In the genomic region with DNA sequence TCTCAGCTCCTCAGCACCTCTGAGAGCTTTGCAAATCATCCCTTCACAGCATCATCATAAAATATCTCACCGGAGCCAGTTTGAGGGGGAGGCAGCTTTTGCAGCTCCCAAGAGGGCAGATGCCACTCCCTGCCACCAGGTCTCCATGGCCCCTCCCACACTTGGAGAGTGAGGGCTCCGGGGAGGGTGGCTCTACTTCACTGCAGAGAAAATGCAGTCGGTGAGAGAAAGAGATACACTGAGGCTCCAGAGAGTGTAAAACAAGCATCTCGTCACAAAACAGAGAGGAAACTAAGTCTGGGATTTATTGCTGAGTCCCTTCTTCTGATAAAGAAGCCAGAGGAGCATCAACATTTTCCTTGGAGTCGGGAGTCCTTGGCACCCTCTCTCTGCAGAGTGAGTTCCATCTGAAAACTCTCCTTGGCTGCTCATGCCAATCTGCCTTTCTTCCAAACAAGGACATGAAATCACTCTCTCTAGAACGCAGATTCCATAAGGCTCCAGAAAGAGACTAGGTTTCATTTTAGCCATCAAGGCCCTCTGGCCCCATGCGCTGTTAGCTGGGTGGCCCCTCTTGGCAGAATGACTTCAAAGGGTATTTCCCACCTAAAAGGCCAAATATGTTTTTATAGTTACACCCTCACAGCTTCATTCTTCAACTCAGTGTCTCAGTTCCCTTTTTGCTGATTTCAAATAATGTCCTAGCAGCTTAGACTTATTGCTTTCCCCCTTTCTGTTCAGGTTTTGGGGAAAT, we compare ENCODE assay signal across 13 cellular contexts.
DNase-seq lines count a peak whose midpoint lies in the region; ATAC-seq and TF ChIP-seq lines count a peak whose summit lies in the region.
"Had no signal": no experiment of that assay in that cellular context is flagged by ENCODE, and none has a peak within 500 bp of the region (broad histone marks: within the 10 kb centered on the region; RNA-seq: fewer than 3 reads in every experiment).

No MANE protein-coding gene starts in this region.

- peak overlapping the region; percentile 42 for H3K9ac ChIP-seq in SU-DHL-6 (ENCODE audit: low read length)

- DNase-seq in GM12864 (ENCODE audit: low read depth) = peak; percentile 59
- DNase-seq in ovary = no peak
- no peak for DNase-seq in omental fat pad (ENCODE audit: low spot score)
- no peak for DNase-seq in 8988T
- DNase-seq: dermis blood vessel endothelial cell, NCI-H1105, psoas muscle had no signal

- H3K9me3 ChIP-seq in SU-DHL-6 (ENCODE audit: insufficient read depth, low read length) = no peaks in the 10 kb centered on the region
- H3K9me3 ChIP-seq in ovary = no peaks in the 10 kb centered on the region
- H3K9me3 ChIP-seq: psoas muscle had no signal

- H3K36me3 ChIP-seq in SU-DHL-6 (ENCODE audit: low read length) (no peaks in the 10 kb centered on the region), ovary (no peaks in the 10 kb centered on the region)

- H3K27me3 Mint-ChIP-seq in activated T-helper 17 cell treated with anti-CD3 and anti-CD28 coated beads, Interleukin-2, amount 50 U/mL, for 72 hours = peaks cover 23% of the 10 kb centered on the region

- H3K9me3 Mint-ChIP-seq in activated T-helper 17 cell treated with anti-CD3 and anti-CD28 coated beads, Interleukin-2, amount 50 U/mL, for 72 hours = no peaks in the 10 kb centered on the region

- H3K4me3 ChIP-seq in GM12864 (ENCODE audit: low read depth, low read length) (peak overlapping the region; percentile 37), SU-DHL-6 (ENCODE audit: insufficient read depth, low read length, poor library complexity, severe bottlenecking) (peak overlapping the region; percentile 23), ovary (no peak overlapping the region)
- H3K4me3 ChIP-seq: psoas muscle, SK-N-MC had no signal

- H2AFZ ChIP-seq in SU-DHL-6 (ENCODE audit: low read depth, low read length, severe bottlenecking) = peak overlapping the region; percentile 31

- ATAC-seq in GM19395 (IDR thresholded peaks at IDR 0.05; ENCODE audit: unreplicated experiment) (peak; percentile 37), HG02970 (IDR thresholded peaks at IDR 0.05; ENCODE audit: low FRiP score, unreplicated experiment) (peak; percentile 60), omental fat pad (ENCODE audit: low FRiP score) (no peak)
- ATAC-seq in activated T-helper 17 cell treated with anti-CD3 and anti-CD28 coated beads, Interleukin-2, amount 50 U/mL, for 72 hours (replicated peaks) = no peak
- ATAC-seq: psoas muscle had no signal

- H3K27ac ChIP-seq in SU-DHL-6 (ENCODE audit: low read depth, low read length) (peak overlapping the region; percentile 75), ovary (no peak overlapping the region)
- H3K27ac ChIP-seq: C4-2B, psoas muscle, SK-N-MC had no signal

- H3K4me1 Mint-ChIP-seq in activated T-helper 17 cell treated with anti-CD3 and anti-CD28 coated beads, Interleukin-2, amount 50 U/mL, for 72 hours = no peaks in the 10 kb centered on the region

- no peak for TF ChIP-seq POLR2A in ovary (IDR thresholded peaks at IDR 0.05)

- no peak overlapping the region for H3K4me3 Mint-ChIP-seq in activated T-helper 17 cell treated with anti-CD3 and anti-CD28 coated beads, Interleukin-2, amount 50 U/mL, for 72 hours

- no peak overlapping the region for H3K27ac Mint-ChIP-seq in activated T-helper 17 cell treated with anti-CD3 and anti-CD28 coated beads, Interleukin-2, amount 50 U/mL, for 72 hours

- H4K20me1 ChIP-seq in SU-DHL-6 (ENCODE audit: low read depth, low read length) = no peaks in the 10 kb centered on the region

- 38 to 45% (median 44%) methylated on average over 7 of the region's 7 CpGs for WGBS in ovary, 3 donors

- H3F3A ChIP-seq in SU-DHL-6 (ENCODE audit: insufficient read depth) = peaks cover 3% of the 10 kb centered on the region; the same call in 1 of the 2 replicates

- H3K4me1 ChIP-seq in ovary (ENCODE audit: insufficient read depth) = no peaks in the 10 kb centered on the region
- H3K4me1 ChIP-seq: psoas muscle had no signal

- H3K27me3 ChIP-seq in SU-DHL-6 (ENCODE audit: low read length) (no peaks in the 10 kb centered on the region), ovary (no peaks in the 10 kb centered on the region)

- H3K9me2 ChIP-seq in SU-DHL-6 (replicated peaks; ENCODE audit: insufficient read depth, low read length) = no peaks in the 10 kb centered on the region

- no peaks in the 10 kb centered on the region for H3K36me3 Mint-ChIP-seq in activated T-helper 17 cell treated with anti-CD3 and anti-CD28 coated beads, Interleukin-2, amount 50 U/mL, for 72 hours (ENCODE audit: low read depth)

- TF ChIP-seq EP300 in ovary (IDR thresholded peaks at IDR 0.05) = no peak

- H3K79me2 ChIP-seq in SU-DHL-6 (ENCODE audit: insufficient read depth, low read length) = no peaks in the 10 kb centered on the region

- peak overlapping the region; percentile 54 for H3K4me2 ChIP-seq in SU-DHL-6 (ENCODE audit: low read depth, low read length, poor library complexity, severe bottlenecking)

- intact Hi-C loops in ovary (cut with DNase I) = no loop called here

- TF ChIP-seq CTCF in GM12864 (IDR thresholded peaks at IDR 0.05; ENCODE audit: low read depth, low read length, missing control alignments) (no peak), SU-DHL-6 (IDR thresholded peaks at IDR 0.05; ENCODE audit: insufficient read depth, low read length, poor library complexity, severe bottlenecking) (no peak), ovary (IDR thresholded peaks at IDR 0.05) (no peak), omental fat pad (IDR thresholded peaks at IDR 0.05) (no peak)

Comparison
In these comparisons a context has a peak if more than half of its experiments do, and no peak if none do; other contexts are left out.
1. ATAC-seq: peak in GM19395 (single experiment) and HG02970 (single experiment); none in activated T-helper 17 cell treated with anti-CD3 and anti-CD28 coated beads, Interleukin-2, amount 50 U/mL, for 72 hours (single experiment) and omental fat pad (single experiment).